ENCODE assay signal across 15 cellular contexts in genomic region chr18:36139251-36139650, GRCh38.
"Had no signal": no experiment of that assay in that cellular context is flagged by ENCODE, and none has a peak within 500 bp of the region (broad histone marks: within the 10 kb centered on the region; RNA-seq: fewer than 3 reads in every experiment).

No MANE protein-coding gene starts in this region.

- ATAC-seq: activated T-cell treated with anti-CD3 and anti-CD28 coated beads, Interleukin-2, amount 50 U/mL, for 4 hours; esophagus mucosa; stimulated activated effector memory CD8-positive, alpha-beta T cell treated with anti-CD3 and anti-CD28 coated beads, Interleukin-12 subunit alpha, Interleukin-12 subunit beta, amount 100 ng/mL, for 72 hours had no signal

- H2AFZ ChIP-seq: parathyroid adenoma had no signal

- H3K4me3 ChIP-seq: coronary artery, left ventricle myocardium inferior, thoracic aorta had no signal

- H3K9ac ChIP-seq: parathyroid adenoma had no signal

- H3K4me1 ChIP-seq: left ventricle myocardium inferior had no signal

- H3K9me3 ChIP-seq: left ventricle myocardium inferior, thoracic aorta had no signal

- H3K79me2 ChIP-seq: parathyroid adenoma had no signal

- H3K27ac ChIP-seq: brain microvascular endothelial cell, coronary artery, left ventricle myocardium inferior, parathyroid adenoma, thoracic aorta had no signal

- FAIRE-seq: keratinocyte, urothelium cell line had no signal

- H3K27me3 ChIP-seq: brain microvascular endothelial cell had no signal

- DNase-seq: activated CD4-positive, alpha-beta memory T cell treated with anti-CD3 and anti-CD28 coated beads, Interleukin-2, amount 10 ng/mL, durations not matched to agents 7 days and 5 days; activated CD4-positive, alpha-beta T cell treated with anti-CD3 and anti-CD28 coated beads for 4 hours; activated effector memory CD4-positive, alpha-beta T cell treated with anti-CD3 and anti-CD28 coated beads, Interleukin-2, amount 50 U/mL, for 16 hours; activated T-cell treated with anti-CD3 and anti-CD28 coated beads, Interleukin-2, amount 50 U/mL, for 4 hours; brain microvascular endothelial cell; left ventricle myocardium inferior; naive B cell; stimulated activated CD4-positive, alpha-beta T cell treated with anti-CD3 and anti-CD28 coated beads, Interleukin-12 subunit alpha, Interleukin-12 subunit beta, amount 100 ng/mL, for 4 hours had no signal
